8 cellular contexts compared by ENCODE assay signal in the genomic region with DNA sequence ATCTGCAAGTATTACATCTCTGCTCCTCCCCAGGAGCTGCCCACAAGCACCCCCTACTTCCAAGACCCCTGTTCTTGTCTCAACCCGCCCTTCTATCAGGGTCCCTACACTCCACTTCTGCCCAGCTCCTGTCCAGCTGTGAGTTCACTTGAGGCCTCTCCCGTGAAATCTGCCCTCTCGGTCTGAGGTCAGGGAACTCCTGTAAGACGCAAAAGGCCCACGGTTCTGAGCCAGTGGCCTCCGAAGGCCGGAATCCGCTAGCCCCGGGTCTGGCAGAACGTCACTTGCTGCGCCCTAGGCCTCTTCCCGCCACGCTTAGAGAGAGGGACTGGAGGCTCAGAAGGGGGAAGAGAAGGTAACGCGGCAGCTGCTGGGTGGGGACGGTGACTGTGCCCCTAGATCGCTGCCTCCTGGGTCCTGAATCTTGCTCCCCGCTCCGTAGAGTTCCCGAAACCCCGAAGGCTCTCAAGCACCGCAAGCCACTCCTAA.
DNase-seq lines count a peak whose midpoint lies in the region; TF ChIP-seq lines count a peak whose summit lies in the region.

No MANE protein-coding gene starts in this region.

- no peaks in the 10 kb centered on the region for H3K9me3 Mint-ChIP-seq in nephron progenitor cell

- TF ChIP-seq POLR2A in erythroblast (IDR thresholded peaks at IDR 0.05; ENCODE audit: low read length) = no peak

- no peak overlapping the region for H3K27ac Mint-ChIP-seq in nephron progenitor cell

- peak overlapping the region; percentile 88 for H3K4me3 Mint-ChIP-seq in nephron progenitor cell

- TF ChIP-seq CTCF in nephron progenitor cell (IDR thresholded peaks at IDR 0.05) = no peak

- H3K36me3 Mint-ChIP-seq in nephron progenitor cell (ENCODE audit: low read depth) = no peaks in the 10 kb centered on the region

- DNase-seq in NCI-H2227 (lab: John Stamatoyannopoulos, UW; ENCODE audit: unreplicated experiment) (peak; percentile 50), NCI-H2227 treated with DMSO at 0.1 percent for 48 hours (lab: John Stamatoyannopoulos, UW) (no peak), NCI-H526 treated with DMSO at 0.1 percent for 48 hours (lab: John Stamatoyannopoulos, UW) (peak; percentile 69), erythroblast (lab: John Stamatoyannopoulos, UW) (peak; percentile 19 to 27), nephron progenitor cell (peak; percentile 35), GOT3 (lab: John Stamatoyannopoulos, UW) (no peak), DMS 273 (lab: John Stamatoyannopoulos, UW; ENCODE audit: unreplicated experiment) (no peak)
- DNase-seq in effector CD4-positive, alpha-beta T cell = no peak

- peaks cover 36% of the 10 kb centered on the region for H3K4me1 Mint-ChIP-seq in nephron progenitor cell

- peaks cover 15% of the 10 kb centered on the region for H3K27me3 Mint-ChIP-seq in nephron progenitor cell (ENCODE audit: low read depth, poor library complexity)

Comparison
In these comparisons a context has a peak if more than half of its experiments do, and no peak if none do; other contexts are left out.
1. DNase-seq: peak in NCI-H2227 (single experiment), NCI-H526 treated with DMSO at 0.1 percent for 48 hours (single experiment), erythroblast (2 of 2) and nephron progenitor cell (single experiment); none in NCI-H2227 treated with DMSO at 0.1 percent for 48 hours (single experiment), GOT3 (single experiment), effector CD4-positive, alpha-beta T cell (single experiment) and DMS 273 (single experiment).